16 cellular contexts compared by ENCODE assay signal in genomic region chr6:96074006-96074405, GRCh38. TPM values are rescaled to one million over a fixed set of nuclear protein-coding genes. Genes with fewer than 3 reads are reported as not detected.
"Had no signal": no experiment of that assay in that cellular context is flagged by ENCODE, and none has a peak within 500 bp of the region (broad histone marks: within the 10 kb centered on the region; RNA-seq: fewer than 3 reads in every experiment).

No MANE protein-coding gene starts in this region.

- H3K4me1 Mint-ChIP-seq: memory B cell had no signal

- DNase-seq: effector CD4-positive, alpha-beta T cell; effector memory CD4-positive, alpha-beta T cell; foreskin keratinocyte; heart left ventricle; left cardiac atrium; left lung; left ventricle myocardium superior; lower lobe of right lung; mesendoderm; midbrain had no signal

- H3K36me3 Mint-ChIP-seq: memory B cell had no signal

- H3K4me3 Mint-ChIP-seq: dendritic cell treated with granulocyte-macrophage colony-stimulating factor and Interleukin-4, amounts not matched to agents 40 ng/mL and 50 ng/mL, for 4 days; memory B cell had no signal

- ATAC-seq: foreskin keratinocyte, gastroesophageal sphincter, heart left ventricle, left cardiac atrium, left lung, left ventricle myocardium superior, lower lobe of right lung had no signal

- H3K27me3 Mint-ChIP-seq: dendritic cell treated with granulocyte-macrophage colony-stimulating factor and Interleukin-4, amounts not matched to agents 40 ng/mL and 50 ng/mL, for 4 days; memory B cell had no signal

- H3K27ac Mint-ChIP-seq: dendritic cell treated with granulocyte-macrophage colony-stimulating factor and Interleukin-4, amounts not matched to agents 40 ng/mL and 50 ng/mL, for 4 days; memory B cell had no signal

- H3K9me3 Mint-ChIP-seq: memory B cell had no signal

RNA-seq across cellular contexts. Expression of gene FUT9, which starts 58.2 kb away (rescaled TPM):
- polyA plus RNA-seq: endothelial cell of umbilical vein, fibroblast of lung, foreskin keratinocyte, heart left ventricle, keratinocyte had no signal
